Comparison of ENCODE assay signal across 22 cellular contexts in genomic region chr9:126591083-126591482, GRCh38. TPM values are rescaled to one million over a fixed set of nuclear protein-coding genes. Genes with fewer than 3 reads are reported as not detected.
DNase-seq lines count a peak whose midpoint lies in the region; ATAC-seq, FAIRE-seq and TF ChIP-seq lines count a peak whose summit lies in the region.
"Had no signal": no experiment of that assay in that cellular context is flagged by ENCODE, and none has a peak within 500 bp of the region (broad histone marks: within the 10 kb centered on the region; RNA-seq: fewer than 3 reads in every experiment).

No MANE protein-coding gene starts in this region.

- no peaks in the 10 kb centered on the region for H3K79me2 ChIP-seq in HepG2 (ENCODE audit: insufficient read depth, low read length)
- H3K79me2 ChIP-seq in K562 (ENCODE audit: control insufficient read depth, insufficient read depth, low read length), result no peaks in the 10 kb centered on the region

- no peak overlapping the region for H3K4me3 Mint-ChIP-seq in activated T-cell treated with anti-CD3 and anti-CD28 coated beads, Interleukin-2, amount 50 U/mL, for 4 hours
- H3K4me3 Mint-ChIP-seq: activated T-cell treated with anti-CD3 and anti-CD28 coated beads, Interleukin-2, amount 50 U/mL, for 72 hours; CD4-positive, CD25-positive, alpha-beta regulatory T cell; T-helper 2 cell treated with Interferon-gamma antibody and Interleukin-4, amounts not matched to agents 5 μg/mL and 100 μg/mL, for 36 hours had no signal

- no peak for FAIRE-seq in HepG2 (lab: Jason Lieb, UNC)
- no peak for FAIRE-seq in K562 (lab: Jason Lieb, UNC)
- FAIRE-seq in urothelium cell line (lab: Jason Lieb, UNC), result no peak
- FAIRE-seq: astrocyte had no signal

- DNase-seq in HepG2 (ENCODE audit: low spot score) (no peak), right lobe of liver (no peak), NAMALWA (ENCODE audit: low spot score) (peak; percentile 29), K562 (ENCODE audit: extremely low read depth in 1 of 4, low spot score in 3 of 4) (peak in 3 of 4 experiments; percentile 48 to 54 (median 49)), urothelium cell line (ENCODE audit: low spot score) (no peak), T-helper 2 cell (no peak)
- no peak for DNase-seq in activated T-cell treated with anti-CD3 and anti-CD28 coated beads, Interleukin-2, amount 50 U/mL, for 4 hours
- DNase-seq: activated CD4-positive, CD25-positive, alpha-beta regulatory T cell; activated naive CD4-positive, alpha-beta T cell treated with anti-CD3 and anti-CD28 coated beads, Interleukin-2, amount 50 U/mL, for 16 hours; activated T-cell treated with anti-CD3 and anti-CD28 coated beads, Interleukin-2, amount 50 U/mL, for 72 hours; CD4-positive, CD25-positive, alpha-beta regulatory T cell; left ventricle myocardium superior; mucosa of descending colon; SHP77 treated with DMSO at 0.1 percent for 48 hours; stimulated activated CD4-positive, alpha-beta T cell treated with anti-CD3 and anti-CD28 coated beads, Interleukin-4, amount 100 ng/mL, for 24 hours had no signal

- H3K9me3 Mint-ChIP-seq in activated T-cell treated with anti-CD3 and anti-CD28 coated beads, Interleukin-2, amount 50 U/mL, for 4 hours, result no peaks in the 10 kb centered on the region
- H3K9me3 Mint-ChIP-seq: activated T-cell treated with anti-CD3 and anti-CD28 coated beads, Interleukin-2, amount 50 U/mL, for 72 hours; T-helper 2 cell treated with Interferon-gamma antibody and Interleukin-4, amounts not matched to agents 5 μg/mL and 100 μg/mL, for 36 hours had no signal

- BruUV-seq in HepG2 (replicated peaks; lab: Mats Ljungman, UMichigan) (no TSS peak), K562 (replicated peaks; lab: Mats Ljungman, UMichigan) (no TSS peak)

- TF ChIP-seq POLR2A in HepG2 (IDR thresholded peaks at IDR 0.05; ENCODE audit: insufficient read depth in 1 of 2, low read depth in 2 of 2, low read length in 2 of 2), result no peak
- TF ChIP-seq POLR2A in right lobe of liver (IDR thresholded peaks at IDR 0.05), result no peak
- no peak for TF ChIP-seq POLR2A in K562 (conservative IDR thresholded peaks at IDR 0.05)

- H3K4me1 ChIP-seq in HepG2 (ENCODE audit: insufficient read depth, low read length) (peaks cover 26% of the 10 kb centered on the region), right lobe of liver (no peaks in the 10 kb centered on the region), K562 (replicated peaks in 1 of 2; ENCODE audit: control insufficient read depth in 2 of 2, insufficient read depth in 2 of 2, low read length in 2 of 2) (no peaks in the 10 kb centered on the region; a peak in 1 of 5 replicates)

- no peak for TF ChIP-seq RAD21 in HepG2 (CRISPR knock-in tag; IDR thresholded peaks at IDR 0.05)
- no peak for TF ChIP-seq RAD21 in K562 (CRISPR knock-in tag; conservative IDR thresholded peaks at IDR 0.05 in 1 of 2, IDR thresholded peaks at IDR 0.05 in 1 of 2)

- in situ Hi-C loops in HepG2 (cut with HindIII; ENCODE audit: extremely low pct_ligation_motif_present, low pct_unique_long_range_greater_than_20kb), result no loop called here
- in situ Hi-C loops in K562 (cut with MboI), result no loop called here

- H3K9ac ChIP-seq in HepG2 (ENCODE audit: insufficient read depth, low read depth, low read length) (no peak overlapping the region), K562 (ENCODE audit: insufficient read depth in 1 of 2, low read depth in 2 of 2, low read length in 2 of 2) (no peak overlapping the region)

- H3K36me3 ChIP-seq in HepG2 (replicated peaks in 1 of 2; ENCODE audit: control insufficient read depth in 1 of 2, insufficient read depth in 2 of 2, low read length in 2 of 2) (no peaks in the 10 kb centered on the region), right lobe of liver (no peaks in the 10 kb centered on the region), K562 (ENCODE audit: control insufficient read depth, insufficient read depth, low read length) (no peaks in the 10 kb centered on the region)
- H3K36me3 ChIP-seq: neutrophil had no signal

- WGBS in HepG2 (ENCODE audit: low lambda C conversion rate), result 42% methylated on average over 3 of the region's 3 CpGs
- WGBS in right lobe of liver (ENCODE audit: insufficient coverage, low coverage, low lambda C conversion rate, missing lambda C conversion rate), result 78% methylated on average over 3 of the region's 3 CpGs
- WGBS in K562 (ENCODE audit: insufficient coverage, low coverage, missing lambda C conversion rate), result 0% methylated on average over 3 of the region's 3 CpGs

- H4K20me1 ChIP-seq in HepG2 (ENCODE audit: insufficient read depth, low read length) (no peaks in the 10 kb centered on the region), K562 (replicated peaks; ENCODE audit: control insufficient read depth, insufficient read depth, low read length) (no peaks in the 10 kb centered on the region)

- H3K36me3 Mint-ChIP-seq in activated T-cell treated with anti-CD3 and anti-CD28 coated beads, Interleukin-2, amount 50 U/mL, for 4 hours (ENCODE audit: insufficient read depth), result no peaks in the 10 kb centered on the region
- H3K36me3 Mint-ChIP-seq: CD4-positive, CD25-positive, alpha-beta regulatory T cell had no signal

- no peak overlapping the region for H2AFZ ChIP-seq in HepG2 (ENCODE audit: low read length)
- no peak overlapping the region for H2AFZ ChIP-seq in K562 (ENCODE audit: low read depth, low read length)

- no peak overlapping the region for H3K4me2 ChIP-seq in HepG2 (ENCODE audit: low read depth, low read length)
- H3K4me2 ChIP-seq in K562 (ENCODE audit: insufficient read depth, low read length), result no peak overlapping the region

- intact Hi-C loops in HepG2 (cut with micrococcal nuclease; ENCODE audit: unreplicated experiment), result no loop called here
- intact Hi-C loops in right lobe of liver (cut with DNase I), result no loop called here
- intact Hi-C loops in K562 (cut with micrococcal nuclease), result no loop called here

- POLR2A ChIA-PET in HepG2 (lab: Yijun Ruan, JAX), result no interaction called here
- POLR2A ChIA-PET in K562 (lab: Yijun Ruan, JAX), result interaction anchor here (0.9 kb wide), 1 partner anchor 20 kb away, joined by 3 read pairs; no protein-coding TSS in a partner anchor

- H3K9me3 ChIP-seq in HepG2 (ENCODE audit: low read length) (no peaks in the 10 kb centered on the region), right lobe of liver (no peaks in the 10 kb centered on the region), K562 (replicated peaks; ENCODE audit: control insufficient read depth, insufficient read depth, low read depth, low read length) (no peaks in the 10 kb centered on the region)
- H3K9me3 ChIP-seq: mucosa of descending colon, neutrophil had no signal

- H3K27me3 ChIP-seq in HepG2 (ENCODE audit: control insufficient read depth in 1 of 2, insufficient read depth in 2 of 2, low read length in 2 of 2), result peaks cover 2 to 13% of the 10 kb centered on the region in 2 experiments; a peak in 2 of 5 replicates
- H3K27me3 ChIP-seq in right lobe of liver, result no peaks in the 10 kb centered on the region
- H3K27me3 ChIP-seq in K562 (ENCODE audit: control insufficient read depth in 2 of 2, insufficient read depth in 2 of 2, low read length in 2 of 2), result peaks cover 0 to 27% of the 10 kb centered on the region in 2 experiments; a peak in 3 of 5 replicates

- ATAC-seq in HepG2 (no peak), right lobe of liver (no peak), K562 (peak; percentile 78), GM18520 (IDR thresholded peaks at IDR 0.05; ENCODE audit: unreplicated experiment) (no peak)
- no peak for ATAC-seq in activated T-cell treated with anti-CD3 and anti-CD28 coated beads, Interleukin-2, amount 50 U/mL, for 4 hours
- ATAC-seq: activated T-cell treated with anti-CD3 and anti-CD28 coated beads, Interleukin-2, amount 50 U/mL, for 72 hours; left ventricle myocardium superior; mucosa of descending colon had no signal

- H3K4me3 ChIP-seq in HepG2 (replicated peaks in 1 of 3; ENCODE audit: insufficient read depth in 1 of 3, low read depth in 2 of 3, low read length in 3 of 3) (no peak overlapping the region), right lobe of liver (no peak overlapping the region), K562 (no peak overlapping the region)
- H3K4me3 ChIP-seq: mucosa of descending colon had no signal

- H3K4me1 Mint-ChIP-seq in activated T-cell treated with anti-CD3 and anti-CD28 coated beads, Interleukin-2, amount 50 U/mL, for 4 hours (ENCODE audit: low read depth), result no peaks in the 10 kb centered on the region
- H3K4me1 Mint-ChIP-seq: CD4-positive, CD25-positive, alpha-beta regulatory T cell had no signal

- TF ChIP-seq EP300 in HepG2 (IDR thresholded peaks at IDR 0.05; ENCODE audit: low read depth in 2 of 2, low read length in 2 of 2) (no peak), HepG2 (CRISPR knock-in tag; IDR thresholded peaks at IDR 0.05; ENCODE audit: borderline replicate concordance) (no peak), K562 (IDR thresholded peaks at IDR 0.05; ENCODE audit: low read length) (no peak)

- H3K27ac ChIP-seq in HepG2 (ENCODE audit: extremely low read length, insufficient read depth, low read length) (no peak overlapping the region), right lobe of liver (no peak overlapping the region), K562 (ENCODE audit: extremely low read depth, low read depth, low read length) (no peak overlapping the region)
- H3K27ac ChIP-seq: neutrophil had no signal

- peaks cover 65% of the 10 kb centered on the region for H3K27me3 Mint-ChIP-seq in activated T-cell treated with anti-CD3 and anti-CD28 coated beads, Interleukin-2, amount 50 U/mL, for 4 hours (ENCODE audit: low read depth)

- H3K9me1 ChIP-seq in K562 (ENCODE audit: control insufficient read depth, insufficient read depth, low read length), result no peaks in the 10 kb centered on the region

- CTCF ChIA-PET in HepG2 (lab: Yijun Ruan, JAX; ENCODE audit: low intra/inter-chr PET ratio, low total read pairs) (no interaction called here), K562 (lab: Yijun Ruan, JAX; ENCODE audit: low intra/inter-chr PET ratio) (no interaction called here)

- TF ChIP-seq CTCF in HepG2 (CRISPR knock-in tag; IDR thresholded peaks at IDR 0.05), result no peak
- no peak for TF ChIP-seq CTCF in right lobe of liver (IDR thresholded peaks at IDR 0.05)
- no peak for TF ChIP-seq CTCF in K562 (IDR thresholded peaks at IDR 0.05 in 2 of 3, conservative IDR thresholded peaks at IDR 0.05 in 1 of 3; ENCODE audit: insufficient read depth in 2 of 3, low read depth in 1 of 3, low read length in 3 of 3)

RNA-seq across cellular contexts. Expression of gene LMX1B, which starts 22.6 kb away (rescaled TPM):
- total RNA-seq in HepG2 (2016; rRNA removed; fragmentation: Illumina TruSeq; extraction: Trizol) (not detected in 2 replicates), right lobe of liver (not detected), K562 (2014; rRNA removed) (not detected in 2 replicates), K562 (2014; rRNA removed; fragmentation: Illumina TruSeq; extraction: Trizol) (not detected in 2 replicates), K562 (2015; rRNA removed; fragmentation: Illumina TruSeq; extraction: Trizol) (not detected in 2 replicates), K562 (2021) (not detected in 2 replicates)
- total RNA-seq in HepG2 (2016; cell fraction: cytosol; rRNA removed; fragmentation: Illumina TruSeq; extraction: Trizol; ENCODE audit: low read depth), result not detected in 2 replicates
- total RNA-seq in HepG2 (2016; cell fraction: insoluble cytoplasmic fraction; rRNA removed; fragmentation: Illumina TruSeq; extraction: Trizol), result not detected in 2 replicates
- total RNA-seq in HepG2 (2016; cell fraction: membrane; rRNA removed; fragmentation: Illumina TruSeq; extraction: Trizol), result not detected in 2 replicates
- not detected in 2 replicates for total RNA-seq in HepG2 (2016; cell fraction: nucleus; rRNA removed; fragmentation: Illumina TruSeq; extraction: Trizol)
- polyA plus RNA-seq in HepG2 (2011; rRNA removed) (not detected in 2 replicates), K562 (2011; rRNA removed) (not detected in 2 replicates), K562 (2014; fragmentation: Illumina TruSeq; extraction: Trizol) (not detected in 2 replicates), K562 (2014; fragmentation: Nextera tagmentation; extraction: Ambion mirVana) (not detected), K562 (2014; rRNA removed) (not detected in 2 replicates)
- 0.04 TPM in 1 of 2 replicates, not detected in the other for polyA plus RNA-seq in HepG2 (2011; cell fraction: cytosol; rRNA removed)
- polyA plus RNA-seq in HepG2 (2011; cell fraction: nucleus; rRNA removed), result 0.03 TPM in 1 of 2 replicates, not detected in the other
- polyA plus RNA-seq in HepG2 (2012), result not detected in 2 replicates
- not detected in 2 replicates for polyA plus RNA-seq in HepG2 (2016; cell fraction: cytosol; fragmentation: Illumina TruSeq; extraction: Trizol; ENCODE audit: low read depth)
- polyA plus RNA-seq in HepG2 (2016; cell fraction: insoluble cytoplasmic fraction; fragmentation: Illumina TruSeq; extraction: Trizol; ENCODE audit: low read depth), result 0.03 TPM in 1 of 2 replicates, not detected in the other
- polyA plus RNA-seq in HepG2 (2016; cell fraction: membrane; fragmentation: Illumina TruSeq; extraction: Trizol; ENCODE audit: low read depth), result 0.16 TPM in 1 of 2 replicates, not detected in the other
- polyA plus RNA-seq in HepG2 (2016; cell fraction: nucleus; fragmentation: Illumina TruSeq; extraction: Trizol; ENCODE audit: insufficient read depth, low read depth), result not detected in 2 replicates
- polyA minus RNA-seq in HepG2 (2011; rRNA and poly(A)+ RNA removed; ENCODE audit: low replicate concordance), result 0.06 TPM in 1 of 2 replicates, not detected in the other
- not detected in 2 replicates for polyA minus RNA-seq in HepG2 (2011; cell fraction: cytosol; rRNA and poly(A)+ RNA removed)
- not detected in 2 replicates for polyA minus RNA-seq in HepG2 (2011; cell fraction: nucleus; rRNA and poly(A)+ RNA removed)
- not detected in 2 replicates for total RNA-seq in K562 (2011; cell fraction: chromatin; rRNA removed; ENCODE audit: low replicate concordance)
- not detected in 2 replicates for total RNA-seq in K562 (2011; cell fraction: nucleolus; rRNA removed)
- total RNA-seq in K562 (2011; cell fraction: nucleoplasm; rRNA removed), result not detected in 2 replicates
- polyA plus RNA-seq in K562 (2011; cell fraction: cytosol; rRNA removed), result not detected in 2 replicates
- not detected in 2 replicates for polyA plus RNA-seq in K562 (2011; cell fraction: nucleus; rRNA removed)
- polyA plus RNA-seq in K562 (2012), result not detected in 2 replicates
- polyA minus RNA-seq in K562 (2011; rRNA and poly(A)+ RNA removed), result not detected in 2 replicates
- polyA minus RNA-seq in K562 (2011; cell fraction: cytosol; rRNA and poly(A)+ RNA removed), result not detected in 2 replicates
- polyA minus RNA-seq in K562 (2011; cell fraction: nucleus; rRNA and poly(A)+ RNA removed), result not detected in 2 replicates
- not detected for total RNA-seq in activated T-cell treated with anti-CD3 and anti-CD28 coated beads, Interleukin-2, amount 50 U/mL, for 4 hours
- total RNA-seq: activated T-cell treated with anti-CD3 and anti-CD28 coated beads, Interleukin-2, amount 50 U/mL, for 72 hours; CD4-positive, CD25-positive, alpha-beta regulatory T cell; chondrocyte; fibroblast of lung; ureter had no signal
- polyA plus RNA-seq: CD4-positive, CD25-positive, alpha-beta regulatory T cell; fibroblast of lung had no signal

Comparison
In these comparisons a context has a peak if more than half of its experiments do, and no peak if none do; other contexts are left out.
1. DNase-seq: peak in NAMALWA (single experiment) and K562 (3 of 4); none in HepG2 (single experiment), right lobe of liver (0 of 3), urothelium cell line (single experiment), activated T-cell treated with anti-CD3 and anti-CD28 coated beads, Interleukin-2, amount 50 U/mL, for 4 hours (single experiment) and T-helper 2 cell (0 of 5).
2. Of the 241 proteins assayed by ChIP-seq in both HepG2 and K562: peak only in HepG2: none; only in K562: NFYB and TFE3; in both: RAD51; in neither: 236; mixed calls (peak in some experiments, not most) for 2.